Comparison of ENCODE assay signal across 1 cellular context in genomic region chr11:42972741-42973140, GRCh38.
TF ChIP-seq lines count a peak whose summit lies in the region.

No MANE protein-coding gene starts in this region.

TF ChIP-seq in GM23338, 12 proteins besides CTCF, POLR2A, EP300 and RAD21 (continued from another document):
- TF ChIP-seq REST (IDR thresholded peaks at IDR 0.05; ENCODE audit: unreplicated experiment) (no peak), CREB1 (CRISPR knock-in tag; IDR thresholded peaks at IDR 0.05; ENCODE audit: low read depth) (no peak)
